ENCODE assay signal across 1 cellular context in the genomic region with DNA sequence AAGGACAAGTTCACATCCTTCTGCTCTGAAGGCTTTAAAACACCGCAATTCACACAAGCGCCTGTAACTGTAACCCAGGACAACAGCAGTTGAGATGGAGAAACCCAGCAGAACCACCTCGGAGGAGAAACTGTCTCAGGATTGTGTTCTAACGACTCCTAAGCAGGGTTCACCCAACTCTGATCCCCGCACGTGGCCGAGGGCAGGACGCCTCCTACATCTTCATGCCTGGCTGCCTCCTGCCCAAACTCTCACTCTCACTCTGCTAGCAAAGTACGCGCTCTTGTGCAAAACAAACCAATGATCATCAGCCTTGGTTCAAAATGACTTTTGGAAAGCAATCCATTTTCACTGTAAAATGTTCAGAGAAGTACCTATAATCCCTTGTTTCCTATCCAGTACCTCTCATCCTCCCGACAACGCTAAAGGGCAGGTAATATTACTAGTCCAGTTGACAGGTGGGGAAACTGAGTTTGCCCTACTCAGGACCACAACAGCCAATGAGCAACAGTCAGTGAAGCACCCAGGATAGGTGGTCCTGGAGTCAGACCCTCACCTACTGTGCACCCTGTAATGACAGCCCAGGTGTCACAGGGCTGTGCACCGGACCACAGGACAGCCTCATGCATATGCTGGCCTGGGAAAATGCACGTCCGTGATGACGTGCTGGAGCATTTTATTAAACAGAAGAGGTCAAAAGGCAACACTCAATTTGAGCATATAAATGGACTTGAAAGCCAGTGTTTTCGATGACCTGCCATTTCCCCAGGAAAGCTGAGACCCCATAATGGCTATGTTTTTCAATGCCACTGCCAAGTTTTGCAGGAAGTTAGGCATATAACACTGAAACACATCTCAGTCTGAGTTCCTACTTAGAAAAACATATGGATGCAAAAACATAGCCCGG.
TF ChIP-seq lines count a peak whose summit lies in the region.

No MANE protein-coding gene starts in this region.

TF ChIP-seq in IMR-90, 13 proteins besides CTCF, POLR2A, EP300 and RAD21 (continued from another document):
- TF ChIP-seq MAZ (IDR thresholded peaks at IDR 0.05; ENCODE audit: borderline replicate concordance, low read depth, low read length): no peak
